In genomic region chr6:111423960-111424846, GRCh38 we compare ENCODE assay signal across 9 cellular contexts. TPM values are rescaled to one million over a fixed set of nuclear protein-coding genes. Genes with fewer than 3 reads are reported as not detected.
A peak's percentile ranks its signal among the peaks of the same experiment; 100 is the strongest.
DNase-seq lines count a peak whose midpoint lies in the region; ATAC-seq lines count a peak whose summit lies in the region.
"Had no signal": no experiment of that assay in that cellular context is flagged by ENCODE, and none has a peak within 500 bp of the region (broad histone marks: within the 10 kb centered on the region; RNA-seq: fewer than 3 reads in every experiment).

No MANE protein-coding gene starts in this region.

- DNase-seq in NCI-H748 (lab: John Stamatoyannopoulos, UW; ENCODE audit: unreplicated experiment), result peak; percentile 42
- no peak for DNase-seq in NCI-H748 treated with DMSO at 0.1 percent for 48 hours (lab: John Stamatoyannopoulos, UW)
- DNase-seq in amniotic epithelial cell (ENCODE audit: low read depth), result peak; percentile 14
- peak; percentile 31 for DNase-seq in iris pigment epithelial cell (ENCODE audit: low read depth)
- no peak for DNase-seq in cerebellum (ENCODE audit: low spot score)
- no peak for DNase-seq in cortex of kidney (lab: John Stamatoyannopoulos, UW)
- DNase-seq: activated T-cell treated with anti-CD3 and anti-CD28 coated beads, Interleukin-2, amount 50 U/mL, for 48 hours had no signal

- no peak for ATAC-seq in HG02884 (IDR thresholded peaks at IDR 0.05; ENCODE audit: unreplicated experiment)

- peak overlapping the region; percentile 11 for H3K27ac ChIP-seq in temporal lobe (ENCODE audit: low read depth, low read length)

RNA-seq across cellular contexts. Expression of gene REV3L, which starts 58.8 kb away (rescaled TPM):
- total RNA-seq in temporal lobe (93.9 TPM), cerebellum (95.2 TPM)

Comparison
In these comparisons a context has a peak if more than half of its experiments do, and no peak if none do; other contexts are left out.
1. DNase-seq: peak in NCI-H748 (single experiment), amniotic epithelial cell (single experiment) and iris pigment epithelial cell (single experiment); none in NCI-H748 treated with DMSO at 0.1 percent for 48 hours (single experiment), cerebellum (single experiment) and cortex of kidney (single experiment).